ENCODE assay signal across 1 cellular context in the genomic region with DNA sequence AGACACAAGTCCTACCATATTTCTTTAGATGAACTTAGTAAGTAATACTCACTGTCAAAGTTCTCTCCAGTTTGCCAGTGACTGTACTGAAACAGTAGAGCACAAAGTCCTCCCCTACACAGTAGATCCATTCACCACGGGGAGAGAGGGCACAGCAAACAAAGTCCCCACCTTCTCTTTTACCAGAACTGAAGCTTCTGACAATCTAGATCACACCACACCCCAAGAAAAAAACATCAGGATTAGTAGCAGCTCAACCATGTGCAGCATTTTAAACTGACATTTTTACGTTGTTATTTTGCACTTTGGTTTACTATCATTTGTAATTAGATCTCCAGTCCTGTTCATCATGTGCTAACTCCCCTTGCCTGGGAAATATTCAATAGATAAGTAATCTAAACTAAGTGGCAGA.
TF ChIP-seq lines count a peak whose summit lies in the region.

No MANE protein-coding gene starts in this region.

TF ChIP-seq in HepG2, 621 proteins besides CTCF, POLR2A, EP300 and RAD21 (continued from another document and continues in another):
- TF ChIP-seq, protein P1, sequence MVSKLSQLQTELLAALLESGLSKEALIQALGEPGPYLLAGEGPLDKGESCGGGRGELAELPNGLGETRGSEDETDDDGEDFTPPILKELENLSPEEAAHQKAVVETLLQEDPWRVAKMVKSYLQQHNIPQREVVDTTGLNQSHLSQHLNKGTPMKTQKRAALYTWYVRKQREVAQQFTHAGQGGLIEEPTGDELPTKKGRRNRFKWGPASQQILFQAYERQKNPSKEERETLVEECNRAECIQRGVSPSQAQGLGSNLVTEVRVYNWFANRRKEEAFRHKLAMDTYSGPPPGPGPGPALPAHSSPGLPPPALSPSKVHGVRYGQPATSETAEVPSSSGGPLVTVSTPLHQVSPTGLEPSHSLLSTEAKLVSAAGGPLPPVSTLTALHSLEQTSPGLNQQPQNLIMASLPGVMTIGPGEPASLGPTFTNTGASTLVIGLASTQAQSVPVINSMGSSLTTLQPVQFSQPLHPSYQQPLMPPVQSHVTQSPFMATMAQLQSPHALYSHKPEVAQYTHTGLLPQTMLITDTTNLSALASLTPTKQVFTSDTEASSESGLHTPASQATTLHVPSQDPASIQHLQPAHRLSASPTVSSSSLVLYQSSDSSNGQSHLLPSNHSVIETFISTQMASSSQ (IDR thresholded peaks at IDR 0.05; ENCODE audit: low read depth): 0 out of 2 replicates have a peak, but pooled peaks have one; percentile 20
- TF ChIP-seq, protein P1 (CRISPR knock-in tag; IDR thresholded peaks at IDR 0.05; ENCODE audit: borderline replicate concordance): no peak
- TF ChIP-seq RCOR2 (CRISPR knock-in tag; IDR thresholded peaks at IDR 0.05) (no peak), FOXJ3 (CRISPR knock-in tag; IDR thresholded peaks at IDR 0.05; ENCODE audit: borderline replicate concordance) (peak; percentile 71; the same call in 1 of the 2 replicates), ZBTB7A (CRISPR knock-in tag; IDR thresholded peaks at IDR 0.05) (no peak), HNRNPH1 (optimal IDR thresholded peaks at IDR 0.05; ENCODE audit: low read depth, low read length) (no peak), SOX13 (IDR thresholded peaks at IDR 0.05) (no peak), SOX13 (CRISPR knock-in tag; conservative IDR thresholded peaks at IDR 0.05 in 1 of 2, IDR thresholded peaks at IDR 0.05 in 1 of 2) (peak in 1 of 2 experiments; percentile 73; a peak in 2 of 4 replicates), HNF4G (IDR thresholded peaks at IDR 0.05; ENCODE audit: borderline replicate concordance, low read depth, low read length) (peak; percentile 84), HNF4G (CRISPR knock-in tag; IDR thresholded peaks at IDR 0.05; ENCODE audit: borderline replicate concordance, low read depth) (no peak), MEIS1 (CRISPR knock-in tag; IDR thresholded peaks at IDR 0.05; ENCODE audit: borderline replicate concordance) (no peak), STAG1 (CRISPR knock-in tag; IDR thresholded peaks at IDR 0.05) (no peak), PAWR (CRISPR knock-in tag; IDR thresholded peaks at IDR 0.05; ENCODE audit: borderline replicate concordance) (no peak), POLR2G (IDR thresholded peaks at IDR 0.05; ENCODE audit: low read depth, low read length) (0 out of 2 replicates have a peak, but pooled peaks have one; percentile 26), KLF12 (CRISPR knock-in tag; IDR thresholded peaks at IDR 0.05; ENCODE audit: borderline replicate concordance) (no peak), ZNF878 (CRISPR knock-in tag; IDR thresholded peaks at IDR 0.05) (0 out of 2 replicates have a peak, but pooled peaks have one; percentile 61), ZBTB21 (CRISPR knock-in tag; IDR thresholded peaks at IDR 0.05) (no peak), REL (CRISPR knock-in tag; conservative IDR thresholded peaks at IDR 0.05) (no peak), ZNF629 (CRISPR knock-in tag; conservative IDR thresholded peaks at IDR 0.05) (0 out of 2 replicates have a peak, but pooled peaks have one; percentile 21), FOXA1 (IDR thresholded peaks at IDR 0.05) (no peak), FOXA1 (CRISPR knock-in tag; IDR thresholded peaks at IDR 0.05) (peak; percentile 60; the same call in 1 of the 2 replicates), BHLHE40 (IDR thresholded peaks at IDR 0.05; ENCODE audit: low read length) (no peak), MIER3 (CRISPR knock-in tag; IDR thresholded peaks at IDR 0.05; ENCODE audit: borderline replicate concordance) (peak; percentile 42; the same call in 1 of the 2 replicates), NFYC (CRISPR knock-in tag; IDR thresholded peaks at IDR 0.05) (no peak), CREM (IDR thresholded peaks at IDR 0.05) (peak; percentile 44; the same call in 1 of the 2 replicates), CREM (CRISPR knock-in tag; IDR thresholded peaks at IDR 0.05) (no peak)
- TF ChIP-seq, protein P2, sequence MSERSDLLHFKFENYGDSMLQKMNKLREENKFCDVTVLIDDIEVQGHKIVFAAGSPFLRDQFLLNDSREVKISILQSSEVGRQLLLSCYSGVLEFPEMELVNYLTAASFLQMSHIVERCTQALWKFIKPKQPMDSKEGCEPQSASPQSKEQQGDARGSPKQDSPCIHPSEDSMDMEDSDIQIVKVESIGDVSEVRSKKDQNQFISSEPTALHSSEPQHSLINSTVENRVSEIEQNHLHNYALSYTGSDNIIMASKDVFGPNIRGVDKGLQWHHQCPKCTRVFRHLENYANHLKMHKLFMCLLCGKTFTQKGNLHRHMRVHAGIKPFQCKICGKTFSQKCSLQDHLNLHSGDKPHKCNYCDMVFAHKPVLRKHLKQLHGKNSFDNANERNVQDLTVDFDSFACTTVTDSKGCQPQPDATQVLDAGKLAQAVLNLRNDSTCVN (CRISPR knock-in tag; IDR thresholded peaks at IDR 0.05; ENCODE audit: borderline replicate concordance): peak; percentile 86; the same call in 1 of the 2 replicates
- TF ChIP-seq, protein P3, sequence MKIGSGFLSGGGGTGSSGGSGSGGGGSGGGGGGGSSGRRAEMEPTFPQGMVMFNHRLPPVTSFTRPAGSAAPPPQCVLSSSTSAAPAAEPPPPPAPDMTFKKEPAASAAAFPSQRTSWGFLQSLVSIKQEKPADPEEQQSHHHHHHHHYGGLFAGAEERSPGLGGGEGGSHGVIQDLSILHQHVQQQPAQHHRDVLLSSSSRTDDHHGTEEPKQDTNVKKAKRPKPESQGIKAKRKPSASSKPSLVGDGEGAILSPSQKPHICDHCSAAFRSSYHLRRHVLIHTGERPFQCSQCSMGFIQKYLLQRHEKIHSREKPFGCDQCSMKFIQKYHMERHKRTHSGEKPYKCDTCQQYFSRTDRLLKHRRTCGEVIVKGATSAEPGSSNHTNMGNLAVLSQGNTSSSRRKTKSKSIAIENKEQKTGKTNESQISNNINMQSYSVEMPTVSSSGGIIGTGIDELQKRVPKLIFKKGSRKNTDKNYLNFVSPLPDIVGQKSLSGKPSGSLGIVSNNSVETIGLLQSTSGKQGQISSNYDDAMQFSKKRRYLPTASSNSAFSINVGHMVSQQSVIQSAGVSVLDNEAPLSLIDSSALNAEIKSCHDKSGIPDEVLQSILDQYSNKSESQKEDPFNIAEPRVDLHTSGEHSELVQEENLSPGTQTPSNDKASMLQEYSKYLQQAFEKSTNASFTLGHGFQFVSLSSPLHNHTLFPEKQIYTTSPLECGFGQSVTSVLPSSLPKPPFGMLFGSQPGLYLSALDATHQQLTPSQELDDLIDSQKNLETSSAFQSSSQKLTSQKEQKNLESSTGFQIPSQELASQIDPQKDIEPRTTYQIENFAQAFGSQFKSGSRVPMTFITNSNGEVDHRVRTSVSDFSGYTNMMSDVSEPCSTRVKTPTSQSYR (CRISPR knock-in tag; IDR thresholded peaks at IDR 0.05; ENCODE audit: borderline replicate concordance): no peak
- TF ChIP-seq, protein P4, sequence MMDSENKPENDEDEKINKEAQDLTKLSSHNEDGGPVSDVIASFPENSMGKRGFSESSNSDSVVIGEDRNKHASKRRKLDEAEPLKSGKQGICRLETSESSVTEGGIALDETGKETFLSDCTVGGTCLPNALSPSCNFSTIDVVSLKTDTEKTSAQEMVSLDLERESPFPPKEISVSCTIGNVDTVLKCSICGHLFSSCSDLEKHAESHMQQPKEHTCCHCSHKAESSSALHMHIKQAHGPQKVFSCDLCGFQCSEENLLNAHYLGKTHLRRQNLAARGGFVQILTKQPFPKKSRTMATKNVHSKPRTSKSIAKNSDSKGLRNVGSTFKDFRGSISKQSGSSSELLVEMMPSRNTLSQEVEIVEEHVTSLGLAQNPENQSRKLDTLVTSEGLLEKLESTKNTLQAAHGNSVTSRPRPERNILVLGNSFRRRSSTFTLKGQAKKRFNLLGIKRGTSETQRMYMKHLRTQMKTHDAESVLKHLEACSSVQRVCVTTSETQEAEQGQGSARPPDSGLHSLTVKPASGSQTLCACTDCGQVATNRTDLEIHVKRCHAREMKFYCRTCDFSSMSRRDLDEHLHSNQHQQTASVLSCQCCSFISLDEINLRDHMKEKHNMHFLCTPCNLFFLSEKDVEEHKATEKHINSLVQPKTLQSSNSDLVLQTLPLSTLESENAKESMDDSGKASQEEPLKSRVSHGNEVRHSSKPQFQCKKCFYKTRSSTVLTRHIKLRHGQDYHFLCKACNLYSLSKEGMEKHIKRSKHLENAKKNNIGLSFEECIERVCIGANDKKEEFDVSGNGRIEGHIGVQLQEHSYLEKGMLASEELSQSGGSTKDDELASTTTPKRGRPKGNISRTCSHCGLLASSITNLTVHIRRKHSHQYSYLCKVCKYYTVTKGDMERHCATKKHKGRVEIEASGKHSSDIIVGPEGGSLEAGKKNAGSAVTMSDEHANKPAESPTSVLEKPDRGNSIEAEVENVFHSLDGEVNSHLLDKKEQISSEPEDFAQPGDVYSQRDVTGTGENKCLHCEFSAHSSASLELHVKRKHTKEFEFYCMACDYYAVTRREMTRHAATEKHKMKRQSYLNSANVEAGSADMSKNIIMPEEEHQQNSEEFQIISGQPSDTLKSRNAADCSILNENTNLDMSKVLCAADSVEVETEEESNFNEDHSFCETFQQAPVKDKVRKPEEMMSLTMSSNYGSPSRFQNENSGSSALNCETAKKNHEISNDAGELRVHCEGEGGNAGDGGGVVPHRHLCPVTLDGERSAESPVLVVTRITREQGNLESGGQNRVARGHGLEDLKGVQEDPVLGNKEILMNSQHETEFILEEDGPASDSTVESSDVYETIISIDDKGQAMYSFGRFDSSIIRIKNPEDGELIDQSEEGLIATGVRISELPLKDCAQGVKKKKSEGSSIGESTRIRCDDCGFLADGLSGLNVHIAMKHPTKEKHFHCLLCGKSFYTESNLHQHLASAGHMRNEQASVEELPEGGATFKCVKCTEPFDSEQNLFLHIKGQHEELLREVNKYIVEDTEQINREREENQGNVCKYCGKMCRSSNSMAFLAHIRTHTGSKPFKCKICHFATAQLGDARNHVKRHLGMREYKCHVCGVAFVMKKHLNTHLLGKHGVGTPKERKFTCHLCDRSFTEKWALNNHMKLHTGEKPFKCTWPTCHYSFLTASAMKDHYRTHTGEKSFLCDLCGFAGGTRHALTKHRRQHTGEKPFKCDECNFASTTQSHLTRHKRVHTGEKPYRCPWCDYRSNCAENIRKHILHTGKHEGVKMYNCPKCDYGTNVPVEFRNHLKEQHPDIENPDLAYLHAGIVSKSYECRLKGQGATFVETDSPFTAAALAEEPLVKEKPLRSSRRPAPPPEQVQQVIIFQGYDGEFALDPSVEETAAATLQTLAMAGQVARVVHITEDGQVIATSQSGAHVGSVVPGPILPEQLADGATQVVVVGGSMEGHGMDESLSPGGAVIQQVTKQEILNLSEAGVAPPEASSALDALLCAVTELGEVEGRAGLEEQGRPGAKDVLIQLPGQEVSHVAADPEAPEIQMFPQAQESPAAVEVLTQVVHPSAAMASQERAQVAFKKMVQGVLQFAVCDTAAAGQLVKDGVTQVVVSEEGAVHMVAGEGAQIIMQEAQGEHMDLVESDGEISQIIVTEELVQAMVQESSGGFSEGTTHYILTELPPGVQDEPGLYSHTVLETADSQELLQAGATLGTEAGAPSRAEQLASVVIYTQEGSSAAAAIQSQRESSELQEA (CRISPR knock-in tag; IDR thresholded peaks at IDR 0.05; ENCODE audit: not compliant biosample characterization): no peak
- TF ChIP-seq, protein P5, sequence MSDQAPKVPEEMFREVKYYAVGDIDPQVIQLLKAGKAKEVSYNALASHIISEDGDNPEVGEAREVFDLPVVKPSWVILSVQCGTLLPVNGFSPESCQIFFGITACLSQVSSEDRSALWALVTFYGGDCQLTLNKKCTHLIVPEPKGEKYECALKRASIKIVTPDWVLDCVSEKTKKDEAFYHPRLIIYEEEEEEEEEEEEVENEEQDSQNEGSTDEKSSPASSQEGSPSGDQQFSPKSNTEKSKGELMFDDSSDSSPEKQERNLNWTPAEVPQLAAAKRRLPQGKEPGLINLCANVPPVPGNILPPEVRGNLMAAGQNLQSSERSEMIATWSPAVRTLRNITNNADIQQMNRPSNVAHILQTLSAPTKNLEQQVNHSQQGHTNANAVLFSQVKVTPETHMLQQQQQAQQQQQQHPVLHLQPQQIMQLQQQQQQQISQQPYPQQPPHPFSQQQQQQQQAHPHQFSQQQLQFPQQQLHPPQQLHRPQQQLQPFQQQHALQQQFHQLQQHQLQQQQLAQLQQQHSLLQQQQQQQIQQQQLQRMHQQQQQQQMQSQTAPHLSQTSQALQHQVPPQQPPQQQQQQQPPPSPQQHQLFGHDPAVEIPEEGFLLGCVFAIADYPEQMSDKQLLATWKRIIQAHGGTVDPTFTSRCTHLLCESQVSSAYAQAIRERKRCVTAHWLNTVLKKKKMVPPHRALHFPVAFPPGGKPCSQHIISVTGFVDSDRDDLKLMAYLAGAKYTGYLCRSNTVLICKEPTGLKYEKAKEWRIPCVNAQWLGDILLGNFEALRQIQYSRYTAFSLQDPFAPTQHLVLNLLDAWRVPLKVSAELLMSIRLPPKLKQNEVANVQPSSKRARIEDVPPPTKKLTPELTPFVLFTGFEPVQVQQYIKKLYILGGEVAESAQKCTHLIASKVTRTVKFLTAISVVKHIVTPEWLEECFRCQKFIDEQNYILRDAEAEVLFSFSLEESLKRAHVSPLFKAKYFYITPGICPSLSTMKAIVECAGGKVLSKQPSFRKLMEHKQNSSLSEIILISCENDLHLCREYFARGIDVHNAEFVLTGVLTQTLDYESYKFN (CRISPR knock-in tag; conservative IDR thresholded peaks at IDR 0.05): peak; percentile 87
- TF ChIP-seq, protein P6, sequence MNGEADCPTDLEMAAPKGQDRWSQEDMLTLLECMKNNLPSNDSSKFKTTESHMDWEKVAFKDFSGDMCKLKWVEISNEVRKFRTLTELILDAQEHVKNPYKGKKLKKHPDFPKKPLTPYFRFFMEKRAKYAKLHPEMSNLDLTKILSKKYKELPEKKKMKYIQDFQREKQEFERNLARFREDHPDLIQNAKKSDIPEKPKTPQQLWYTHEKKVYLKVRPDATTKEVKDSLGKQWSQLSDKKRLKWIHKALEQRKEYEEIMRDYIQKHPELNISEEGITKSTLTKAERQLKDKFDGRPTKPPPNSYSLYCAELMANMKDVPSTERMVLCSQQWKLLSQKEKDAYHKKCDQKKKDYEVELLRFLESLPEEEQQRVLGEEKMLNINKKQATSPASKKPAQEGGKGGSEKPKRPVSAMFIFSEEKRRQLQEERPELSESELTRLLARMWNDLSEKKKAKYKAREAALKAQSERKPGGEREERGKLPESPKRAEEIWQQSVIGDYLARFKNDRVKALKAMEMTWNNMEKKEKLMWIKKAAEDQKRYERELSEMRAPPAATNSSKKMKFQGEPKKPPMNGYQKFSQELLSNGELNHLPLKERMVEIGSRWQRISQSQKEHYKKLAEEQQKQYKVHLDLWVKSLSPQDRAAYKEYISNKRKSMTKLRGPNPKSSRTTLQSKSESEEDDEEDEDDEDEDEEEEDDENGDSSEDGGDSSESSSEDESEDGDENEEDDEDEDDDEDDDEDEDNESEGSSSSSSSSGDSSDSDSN (CRISPR knock-in tag; IDR thresholded peaks at IDR 0.05): no peak
